23 cellular contexts compared by ENCODE assay signal in genomic region chr6:39558079-39558478, GRCh38.
DNase-seq lines count a peak whose midpoint lies in the region; ATAC-seq lines count a peak whose summit lies in the region.
"Had no signal": no experiment of that assay in that cellular context is flagged by ENCODE, and none has a peak within 500 bp of the region (broad histone marks: within the 10 kb centered on the region; RNA-seq: fewer than 3 reads in every experiment).

No MANE protein-coding gene starts in this region.

- peak; percentile 2 for DNase-seq in NCI-H2029 treated with DMSO at 0.1 percent for 48 hours (lab: John Stamatoyannopoulos, UW)
- no peak for DNase-seq in NCI-H2029 (lab: John Stamatoyannopoulos, UW)
- DNase-seq in NCI-H1417 treated with DMSO at 0.1 percent for 48 hours (lab: John Stamatoyannopoulos, UW): peak; percentile 25
- peak; percentile 36 for DNase-seq in NCI-H774 (lab: John Stamatoyannopoulos, UW)
- DNase-seq in left kidney (ENCODE audit: low read depth, low spot score): peak; percentile 37
- no peak for DNase-seq in effector CD8-positive, alpha-beta T cell (lab: John Stamatoyannopoulos, UW)
- DNase-seq in inferior parietal cortex (ENCODE audit: extremely low spot score): no peak
- DNase-seq: CD4-positive, CD25-positive, alpha-beta regulatory T cell; DMS79; EL; GDM1; Kasumi-1; MV-4-11; NCI-H1694; NCI-H2227 treated with DMSO at 0.1 percent for 48 hours; NCI-H510A; NCI-H82; SHP77; SW 1271; T-helper 9 cell had no signal

- no peak for ATAC-seq in GM19452 (IDR thresholded peaks at IDR 0.05; ENCODE audit: unreplicated experiment)
- ATAC-seq: K562, Panc1 had no signal

Comparison
In these comparisons a context has a peak if more than half of its experiments do, and no peak if none do; other contexts are left out.
1. DNase-seq: peak in NCI-H2029 treated with DMSO at 0.1 percent for 48 hours (single experiment), NCI-H1417 treated with DMSO at 0.1 percent for 48 hours (single experiment), NCI-H774 (single experiment) and left kidney (single experiment); none in NCI-H2029 (single experiment), effector CD8-positive, alpha-beta T cell (single experiment) and inferior parietal cortex (single experiment).